In genomic region chr20:45971675-45972499, GRCh38 we compare ENCODE assay signal across 8 cellular contexts. TPM values are rescaled to one million over a fixed set of nuclear protein-coding genes. Genes with fewer than 3 reads are reported as not detected.
A peak's percentile ranks its signal among the peaks of the same experiment; 100 is the strongest.
DNase-seq lines count a peak whose midpoint lies in the region; ATAC-seq and TF ChIP-seq lines count a peak whose summit lies in the region.

ZNF335 (minus strand) TSS chr20:45972203; CDS start chr20:45971410, 793 bp downstream.

- peak; percentile 16; the same call in 1 of the 2 replicates for TF ChIP-seq CTCF in BE2C (IDR thresholded peaks at IDR 0.05; ENCODE audit: low read depth, low read length)
- peak; percentile 42 for TF ChIP-seq CTCF in choroid plexus epithelial cell (conservative IDR thresholded peaks at IDR 0.05; ENCODE audit: low read depth, low read length)

- peak within 1 kb of the TSS; percentile 87 for H3K4me3 ChIP-seq in BE2C (ENCODE audit: low read depth, low read length)
- peak within 1 kb of the TSS; percentile 94 for H3K4me3 ChIP-seq in choroid plexus epithelial cell (ENCODE audit: low read depth, low read length)

- peak; percentile 67 for ATAC-seq in HG03442 (IDR thresholded peaks at IDR 0.05; ENCODE audit: unreplicated experiment)
- ATAC-seq in activated CD4-positive, alpha-beta T cell treated with anti-CD3 and anti-CD28 coated beads for 36 hours = peak; percentile 88

- H3K4me1 ChIP-seq in BE2C = peaks cover 4% of the 10 kb centered on the region; the same call in 1 of the 2 replicates

- H3K27me3 ChIP-seq in BE2C = no peaks in the 10 kb centered on the region

- no peaks in the 10 kb centered on the region for H3K9me3 ChIP-seq in BE2C

- CTCF ChIA-PET in activated CD4-positive, alpha-beta T cell treated with anti-CD3 and anti-CD28 coated beads for 36 hours (lab: Charles Lee) = interaction anchor here (0.6 to 4.6 kb wide), 13 partner anchors 14 to 678 kb away, joined by 3 to 42 read pairs (median 3); partner anchors contain the start of gene PCIF1

- DNase-seq in BE2C (peak; percentile 96), GM19238 (ENCODE audit: insufficient read length, low spot score) (peak; percentile 96), NCI-H524 (lab: John Stamatoyannopoulos, UW) (peak; percentile 82 to 93), choroid plexus epithelial cell (ENCODE audit: low read depth) (peak; percentile 98), kidney glomerular epithelial cell (lab: John Stamatoyannopoulos, UW) (peak; percentile 88)
- DNase-seq in activated CD4-positive, alpha-beta T cell treated with anti-CD3 and anti-CD28 coated beads for 36 hours = peak; percentile 96
- DNase-seq in stimulated activated CD4-positive, alpha-beta T cell treated with anti-CD3 and anti-CD28 coated beads, Interleukin-1b, Interleukin-23, amount 100 ng/mL, for 1 hour (ENCODE audit: low read depth in 2 of 2) = peak; percentile 90 to 94

- intact Hi-C loops in activated CD4-positive, alpha-beta T cell treated with anti-CD3 and anti-CD28 coated beads for 36 hours (cut with DNase I, micrococcal nuclease) = loop anchor here (1.0 to 10.0 kb wide), 20 partner anchors 37 to 1761 kb away; partner anchors contain the start of genes ACOT8 (in 2 of the 2), CTSA (in 2 of the 2), ELMO2 (in 2 of the 2) and NEURL2 (in 2 of the 2)

- POLR2A ChIA-PET in activated CD4-positive, alpha-beta T cell treated with anti-CD3 and anti-CD28 coated beads for 36 hours (lab: Charles Lee) = interaction anchor here (0.6 to 5.1 kb wide), 8 partner anchors 11 to 203 kb away, joined by 3 to 45 read pairs (median 3); partner anchors contain the start of genes ACOT8, DNTTIP1, PCIF1 and WFDC3

- H3K27me3 Mint-ChIP-seq in activated CD4-positive, alpha-beta T cell treated with anti-CD3 and anti-CD28 coated beads for 36 hours = no peaks in the 10 kb centered on the region

- peak within 1 kb of the TSS; percentile 98 for H3K27ac Mint-ChIP-seq in activated CD4-positive, alpha-beta T cell treated with anti-CD3 and anti-CD28 coated beads for 36 hours

- no peaks in the 10 kb centered on the region for H3K9me3 Mint-ChIP-seq in activated CD4-positive, alpha-beta T cell treated with anti-CD3 and anti-CD28 coated beads for 36 hours (ENCODE audit: low read depth)

- H3K4me3 Mint-ChIP-seq in activated CD4-positive, alpha-beta T cell treated with anti-CD3 and anti-CD28 coated beads for 36 hours = peak within 1 kb of the TSS; percentile 94

- peaks cover 27% of the 10 kb centered on the region for H3K36me3 ChIP-seq in BE2C

- H3K36me3 Mint-ChIP-seq in activated CD4-positive, alpha-beta T cell treated with anti-CD3 and anti-CD28 coated beads for 36 hours (ENCODE audit: low read depth) = peaks cover 22% of the 10 kb centered on the region

- peaks cover 15% of the 10 kb centered on the region for H3K4me1 Mint-ChIP-seq in activated CD4-positive, alpha-beta T cell treated with anti-CD3 and anti-CD28 coated beads for 36 hours

RNA-seq across cellular contexts. Expression of gene ZNF335, which starts in this region (rescaled TPM):
- 23.4 TPM for polyA plus RNA-seq in BE2C (2012; ENCODE audit: insufficient read depth, insufficient read length, low read depth)
- total RNA-seq in activated CD4-positive, alpha-beta T cell treated with anti-CD3 and anti-CD28 coated beads for 36 hours = 10 to 100 TPM; 27.4 to 28.9 TPM

Comparison
In these comparisons a context has a peak if more than half of its experiments do, and no peak if none do; other contexts are left out.
1. Peak in every context shown above with its lines: DNase-seq, ATAC-seq and H3K4me3 ChIP-seq.